ENCODE assay signal across 14 cellular contexts in the genomic region with DNA sequence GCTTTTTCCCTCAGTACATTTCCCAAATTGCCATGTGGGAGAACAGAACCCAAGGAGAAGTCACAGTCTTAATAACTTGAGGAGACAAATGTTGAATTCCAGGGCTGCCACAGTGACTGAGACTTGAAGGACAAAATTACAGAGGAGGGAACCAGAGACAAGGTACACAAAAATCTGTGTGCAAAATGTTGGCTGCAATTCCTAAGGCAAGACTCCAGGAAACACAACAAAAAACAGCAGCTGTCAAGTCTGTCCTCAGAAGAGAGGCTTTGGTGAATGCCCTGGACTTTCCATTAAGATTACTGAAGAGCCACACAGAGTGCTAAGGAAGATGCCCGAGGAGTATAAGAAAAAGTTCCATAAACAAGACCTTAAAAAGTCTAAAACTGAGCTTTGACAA.
"Had no signal": no experiment of that assay in that cellular context is flagged by ENCODE, and none has a peak within 500 bp of the region (broad histone marks: within the 10 kb centered on the region; RNA-seq: fewer than 3 reads in every experiment).

No MANE protein-coding gene starts in this region.

- H3K36me3 ChIP-seq: colonic mucosa, esophagus muscularis mucosa, sigmoid colon, vagina had no signal

- ATAC-seq: activated CD8-positive, alpha-beta T cell treated with anti-CD3 and anti-CD28 coated beads, Interleukin-2, amount 10 ng/mL, durations not matched to agents 7 days and 5 days; activated naive CD4-positive, alpha-beta T cell treated with anti-CD3 and anti-CD28 coated beads, Interleukin-2, amount 50 U/mL, for 72 hours; T-helper 17 cell had no signal

- H3K9me3 Mint-ChIP-seq: activated naive CD4-positive, alpha-beta T cell treated with anti-CD3 and anti-CD28 coated beads, Interleukin-2, amount 50 U/mL, for 72 hours had no signal

- H3K27me3 ChIP-seq: colonic mucosa, esophagus muscularis mucosa, sigmoid colon, vagina had no signal

- H3K27ac Mint-ChIP-seq: activated CD8-positive, alpha-beta T cell treated with anti-CD3 and anti-CD28 coated beads, Interleukin-2, amount 10 ng/mL, durations not matched to agents 7 days and 5 days; activated naive CD4-positive, alpha-beta T cell treated with anti-CD3 and anti-CD28 coated beads, Interleukin-2, amount 50 U/mL, for 72 hours had no signal

- H3K27ac ChIP-seq: colonic mucosa, esophagus muscularis mucosa, sigmoid colon, vagina had no signal

- H3K4me3 Mint-ChIP-seq: activated CD8-positive, alpha-beta T cell treated with anti-CD3 and anti-CD28 coated beads, Interleukin-2, amount 10 ng/mL, durations not matched to agents 7 days and 5 days had no signal

- H3K9me3 ChIP-seq: colonic mucosa, esophagus muscularis mucosa, sigmoid colon, vagina had no signal

- H3K27me3 Mint-ChIP-seq: T-helper 17 cell had no signal

- DNase-seq: activated CD4-positive, alpha-beta T cell treated with anti-CD3 and anti-CD28 coated beads for 48 hours; activated CD8-positive, alpha-beta memory T cell treated with anti-CD3 and anti-CD28 coated beads, Interleukin-2, amount 50 U/mL, for 4 hours; activated CD8-positive, alpha-beta T cell treated with anti-CD3 and anti-CD28 coated beads, Interleukin-2, amount 10 ng/mL, durations not matched to agents 7 days and 5 days; activated gamma-delta T cell; activated T-cell treated with anti-CD3 and anti-CD28 coated beads, Interleukin-2, amount 50 U/mL, for 48 hours; colonic mucosa; hippocampal formation; sigmoid colon; stimulated activated CD4-positive, alpha-beta T cell treated with anti-CD3 and anti-CD28 coated beads, Interleukin-12 subunit alpha, Interleukin-12 subunit beta, amount 100 ng/mL, for 4 hours; stimulated activated CD4-positive, alpha-beta T cell treated with anti-CD3 and anti-CD28 coated beads, Interleukin-2, amount 100 ng/mL, for 24 hours; T-helper 17 cell had no signal

- H3K4me1 ChIP-seq: colonic mucosa had no signal

- H3K4me3 ChIP-seq: colonic mucosa, esophagus muscularis mucosa, sigmoid colon, vagina had no signal
